12 cellular contexts compared by ENCODE assay signal in the genomic region with DNA sequence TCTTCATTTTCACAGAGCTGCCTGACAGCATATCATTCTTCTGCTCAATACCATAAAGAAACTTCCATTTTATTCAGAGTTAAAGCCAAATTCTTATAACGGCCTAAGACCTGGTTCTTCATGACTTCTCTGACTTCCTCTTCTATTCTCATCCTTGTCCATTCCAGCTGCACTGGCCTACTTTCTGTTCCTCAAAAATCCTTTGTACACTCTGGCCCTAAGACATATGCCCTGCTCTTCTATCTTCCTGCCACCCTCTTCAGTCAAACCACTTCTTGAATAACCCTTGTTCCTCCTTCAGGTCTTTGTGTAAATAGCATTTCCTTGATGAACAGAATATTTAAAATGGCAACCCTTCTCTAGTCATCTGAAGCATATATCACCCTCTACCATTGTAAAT.
"Had no signal": no experiment of that assay in that cellular context is flagged by ENCODE, and none has a peak within 500 bp of the region (broad histone marks: within the 10 kb centered on the region; RNA-seq: fewer than 3 reads in every experiment).

No MANE protein-coding gene starts in this region.

- H3K9me3 ChIP-seq: tibial artery had no signal

- H3K36me3 ChIP-seq: cardiac muscle cell, left lung, tibial artery had no signal

- ATAC-seq: activated T-helper 17 cell treated with anti-CD3 and anti-CD28 coated beads, Interleukin-2, amount 50 U/mL, for 72 hours; left lung; right cardiac atrium; WTC11 had no signal

- H3K27ac ChIP-seq: cardiac muscle cell, left lung, tibial artery had no signal

- H3K4me2 ChIP-seq: smooth muscle cell had no signal

- DNase-seq: activated CD4-positive, alpha-beta T cell treated with anti-CD3 and anti-CD28 coated beads, Interleukin-2, amount 10 ng/mL, durations not matched to agents 24 days and 14 days; activated CD8-positive, alpha-beta memory T cell treated with anti-CD3 and anti-CD28 coated beads for 24 hours; activated naive CD4-positive, alpha-beta T cell treated with anti-CD3 and anti-CD28 coated beads, Interleukin-2, amount 10 ng/mL, durations not matched to agents 7 days and 5 days; foreskin melanocyte; islet precursor cell; left lung; right cardiac atrium; tibial artery had no signal

- H3K27ac Mint-ChIP-seq: activated CD4-positive, alpha-beta T cell treated with anti-CD3 and anti-CD28 coated beads, Interleukin-2, amount 10 ng/mL, durations not matched to agents 24 days and 14 days; activated naive CD4-positive, alpha-beta T cell treated with anti-CD3 and anti-CD28 coated beads, Interleukin-2, amount 10 ng/mL, durations not matched to agents 7 days and 5 days; activated T-helper 17 cell treated with anti-CD3 and anti-CD28 coated beads, Interleukin-2, amount 50 U/mL, for 72 hours; WTC11 had no signal

- H3K4me1 Mint-ChIP-seq: activated CD4-positive, alpha-beta T cell treated with anti-CD3 and anti-CD28 coated beads, Interleukin-2, amount 10 ng/mL, durations not matched to agents 24 days and 14 days; activated naive CD4-positive, alpha-beta T cell treated with anti-CD3 and anti-CD28 coated beads, Interleukin-2, amount 10 ng/mL, durations not matched to agents 7 days and 5 days; activated T-helper 17 cell treated with anti-CD3 and anti-CD28 coated beads, Interleukin-2, amount 50 U/mL, for 72 hours had no signal

- H3K27me3 ChIP-seq: cardiac muscle cell, left lung, tibial artery had no signal

- H3K27me3 Mint-ChIP-seq: activated CD4-positive, alpha-beta T cell treated with anti-CD3 and anti-CD28 coated beads, Interleukin-2, amount 10 ng/mL, durations not matched to agents 24 days and 14 days; activated naive CD4-positive, alpha-beta T cell treated with anti-CD3 and anti-CD28 coated beads, Interleukin-2, amount 10 ng/mL, durations not matched to agents 7 days and 5 days; activated T-helper 17 cell treated with anti-CD3 and anti-CD28 coated beads, Interleukin-2, amount 50 U/mL, for 72 hours had no signal

- H3K4me1 ChIP-seq: left lung, tibial artery had no signal

- H3K4me3 ChIP-seq: cardiac muscle cell, left lung, smooth muscle cell, tibial artery had no signal

- H3K36me3 Mint-ChIP-seq: activated naive CD4-positive, alpha-beta T cell treated with anti-CD3 and anti-CD28 coated beads, Interleukin-2, amount 10 ng/mL, durations not matched to agents 7 days and 5 days had no signal

- H3K4me3 Mint-ChIP-seq: activated CD4-positive, alpha-beta T cell treated with anti-CD3 and anti-CD28 coated beads, Interleukin-2, amount 10 ng/mL, durations not matched to agents 24 days and 14 days; activated naive CD4-positive, alpha-beta T cell treated with anti-CD3 and anti-CD28 coated beads, Interleukin-2, amount 10 ng/mL, durations not matched to agents 7 days and 5 days; activated T-helper 17 cell treated with anti-CD3 and anti-CD28 coated beads, Interleukin-2, amount 50 U/mL, for 72 hours; WTC11 had no signal
